Comparison of ENCODE assay signal across 21 cellular contexts in genomic region chr15:69119016-69119415, GRCh38.
"Had no signal": no experiment of that assay in that cellular context is flagged by ENCODE, and none has a peak within 500 bp of the region (broad histone marks: within the 10 kb centered on the region; RNA-seq: fewer than 3 reads in every experiment).

No MANE protein-coding gene starts in this region.

- H3K9me3 ChIP-seq: body of pancreas, sigmoid colon, spleen, tibial nerve, vagina had no signal

- H3K9me3 Mint-ChIP-seq: activated B cell treated with CpG ODN at 0.5 μM for 24 hours; activated CD4-positive, alpha-beta memory T cell treated with anti-CD3 and anti-CD28 coated beads for 36 hours; activated naive CD4-positive, alpha-beta T cell treated with anti-CD3 and anti-CD28 coated beads, Interleukin-2, amount 10 ng/mL, durations not matched to agents 7 days and 5 days; activated T-cell treated with anti-CD3 and anti-CD28 coated beads, Interleukin-2, amount 50 U/mL, for 72 hours; dendritic cell treated with granulocyte-macrophage colony-stimulating factor and Interleukin-4, amounts not matched to agents 40 ng/mL and 50 ng/mL, for 4 days; memory B cell; stimulated activated naive CD8-positive, alpha-beta T cell treated with anti-CD3 and anti-CD28 coated beads, Interleukin-15, Interleukin-2, amounts not matched to agents 100 ng/mL and 50 ng/mL, for 24 hours; T-cell; T-helper 2 cell treated with Interferon-gamma antibody and Interleukin-4, amounts not matched to agents 5 μg/mL and 100 μg/mL, for 36 hours had no signal

- H3K36me3 ChIP-seq: sigmoid colon, spleen, tibial nerve, vagina had no signal

- H3K27ac ChIP-seq: body of pancreas, sigmoid colon, spleen, tibial nerve, vagina had no signal

- ATAC-seq: activated T-cell treated with anti-CD3 and anti-CD28 coated beads, Interleukin-2, amount 50 U/mL, for 72 hours; body of pancreas; left colon; T-cell had no signal

- DNase-seq: activated B cell treated with CpG ODN at 0.5 μM for 24 hours; activated CD4-positive, alpha-beta memory T cell treated with anti-CD3 and anti-CD28 coated beads for 36 hours; activated CD4-positive, alpha-beta T cell treated with anti-CD3 and anti-CD28 coated beads for 4 hours; activated effector memory CD4-positive, alpha-beta T cell treated with anti-CD3 and anti-CD28 coated beads, Interleukin-2, amount 50 U/mL, for 16 hours; activated naive CD4-positive, alpha-beta T cell treated with anti-CD3 and anti-CD28 coated beads, Interleukin-2, amount 10 ng/mL, durations not matched to agents 7 days and 5 days; activated T-cell treated with anti-CD3 and anti-CD28 coated beads, Interleukin-2, amount 50 U/mL, for 72 hours; anterior cingulate cortex; body of pancreas; effector CD4-positive, alpha-beta T cell; foreskin fibroblast; left colon; sigmoid colon; spleen; stimulated activated CD4-positive, alpha-beta T cell treated with anti-CD3 and anti-CD28 coated beads, Interleukin-4, amount 100 ng/mL, for 24 hours; T-cell had no signal

- H3K27ac Mint-ChIP-seq: activated B cell treated with CpG ODN at 0.5 μM for 24 hours; activated CD4-positive, alpha-beta memory T cell treated with anti-CD3 and anti-CD28 coated beads for 36 hours; activated naive CD4-positive, alpha-beta T cell treated with anti-CD3 and anti-CD28 coated beads, Interleukin-2, amount 10 ng/mL, durations not matched to agents 7 days and 5 days; activated T-cell treated with anti-CD3 and anti-CD28 coated beads, Interleukin-2, amount 50 U/mL, for 72 hours; dendritic cell treated with granulocyte-macrophage colony-stimulating factor and Interleukin-4, amounts not matched to agents 40 ng/mL and 50 ng/mL, for 4 days; memory B cell; stimulated activated naive CD8-positive, alpha-beta T cell treated with anti-CD3 and anti-CD28 coated beads, Interleukin-15, Interleukin-2, amounts not matched to agents 100 ng/mL and 50 ng/mL, for 24 hours; T-cell; T-helper 2 cell treated with Interferon-gamma antibody and Interleukin-4, amounts not matched to agents 5 μg/mL and 100 μg/mL, for 36 hours had no signal

- H3K4me3 Mint-ChIP-seq: activated B cell treated with CpG ODN at 0.5 μM for 24 hours; activated CD4-positive, alpha-beta memory T cell treated with anti-CD3 and anti-CD28 coated beads for 36 hours; activated naive CD4-positive, alpha-beta T cell treated with anti-CD3 and anti-CD28 coated beads, Interleukin-2, amount 10 ng/mL, durations not matched to agents 7 days and 5 days; activated T-cell treated with anti-CD3 and anti-CD28 coated beads, Interleukin-2, amount 50 U/mL, for 72 hours; dendritic cell treated with granulocyte-macrophage colony-stimulating factor and Interleukin-4, amounts not matched to agents 40 ng/mL and 50 ng/mL, for 4 days; memory B cell; stimulated activated naive CD8-positive, alpha-beta T cell treated with anti-CD3 and anti-CD28 coated beads, Interleukin-15, Interleukin-2, amounts not matched to agents 100 ng/mL and 50 ng/mL, for 24 hours; T-cell; T-helper 2 cell treated with Interferon-gamma antibody and Interleukin-4, amounts not matched to agents 5 μg/mL and 100 μg/mL, for 36 hours had no signal

- H3K4me1 Mint-ChIP-seq: activated B cell treated with CpG ODN at 0.5 μM for 24 hours; activated naive CD4-positive, alpha-beta T cell treated with anti-CD3 and anti-CD28 coated beads, Interleukin-2, amount 10 ng/mL, durations not matched to agents 7 days and 5 days; memory B cell had no signal

- H3K27me3 ChIP-seq: body of pancreas, tibial nerve, vagina had no signal

- H3K36me3 Mint-ChIP-seq: activated CD4-positive, alpha-beta memory T cell treated with anti-CD3 and anti-CD28 coated beads for 36 hours; activated naive CD4-positive, alpha-beta T cell treated with anti-CD3 and anti-CD28 coated beads, Interleukin-2, amount 10 ng/mL, durations not matched to agents 7 days and 5 days; memory B cell; T-cell had no signal

- H3K4me3 ChIP-seq: body of pancreas, sigmoid colon, spleen, tibial nerve, vagina had no signal

- H3K4me1 ChIP-seq: body of pancreas, sigmoid colon, spleen, vagina had no signal
